Comparison of ENCODE assay signal across 1 cellular context in the genomic region with DNA sequence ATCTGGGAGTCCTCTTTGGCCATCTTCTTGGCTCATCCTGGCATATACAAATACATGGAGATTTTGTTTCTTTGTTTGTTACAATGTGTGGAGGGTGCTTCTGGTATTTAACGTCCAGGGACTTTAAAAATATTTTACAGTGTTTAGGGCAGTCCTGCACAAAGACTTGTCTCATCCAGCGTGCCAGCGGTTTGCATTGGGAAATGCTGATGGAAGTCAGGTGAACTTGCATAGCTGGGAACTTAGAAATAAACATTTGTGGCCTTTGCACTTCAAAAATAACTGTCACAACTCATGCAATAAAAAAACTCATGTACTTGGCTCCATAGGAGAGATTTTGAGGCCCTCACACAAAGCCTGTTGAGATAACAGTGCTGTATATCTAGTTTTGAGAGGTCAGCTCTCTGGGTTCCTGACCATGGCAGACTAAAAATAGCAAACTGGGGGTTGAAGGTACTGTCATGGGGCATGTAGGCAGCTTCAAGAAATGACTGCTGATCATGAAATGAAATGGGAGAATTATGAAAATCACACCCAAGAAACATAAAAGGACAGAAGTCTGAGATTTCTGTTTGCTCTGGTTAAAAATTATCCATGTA.
TF ChIP-seq lines count a peak whose summit lies in the region.

No MANE protein-coding gene starts in this region.

TF ChIP-seq in GM12878, 131 proteins besides CTCF, POLR2A, EP300 and RAD21 (continued from another document):
- TF ChIP-seq, protein P1, sequence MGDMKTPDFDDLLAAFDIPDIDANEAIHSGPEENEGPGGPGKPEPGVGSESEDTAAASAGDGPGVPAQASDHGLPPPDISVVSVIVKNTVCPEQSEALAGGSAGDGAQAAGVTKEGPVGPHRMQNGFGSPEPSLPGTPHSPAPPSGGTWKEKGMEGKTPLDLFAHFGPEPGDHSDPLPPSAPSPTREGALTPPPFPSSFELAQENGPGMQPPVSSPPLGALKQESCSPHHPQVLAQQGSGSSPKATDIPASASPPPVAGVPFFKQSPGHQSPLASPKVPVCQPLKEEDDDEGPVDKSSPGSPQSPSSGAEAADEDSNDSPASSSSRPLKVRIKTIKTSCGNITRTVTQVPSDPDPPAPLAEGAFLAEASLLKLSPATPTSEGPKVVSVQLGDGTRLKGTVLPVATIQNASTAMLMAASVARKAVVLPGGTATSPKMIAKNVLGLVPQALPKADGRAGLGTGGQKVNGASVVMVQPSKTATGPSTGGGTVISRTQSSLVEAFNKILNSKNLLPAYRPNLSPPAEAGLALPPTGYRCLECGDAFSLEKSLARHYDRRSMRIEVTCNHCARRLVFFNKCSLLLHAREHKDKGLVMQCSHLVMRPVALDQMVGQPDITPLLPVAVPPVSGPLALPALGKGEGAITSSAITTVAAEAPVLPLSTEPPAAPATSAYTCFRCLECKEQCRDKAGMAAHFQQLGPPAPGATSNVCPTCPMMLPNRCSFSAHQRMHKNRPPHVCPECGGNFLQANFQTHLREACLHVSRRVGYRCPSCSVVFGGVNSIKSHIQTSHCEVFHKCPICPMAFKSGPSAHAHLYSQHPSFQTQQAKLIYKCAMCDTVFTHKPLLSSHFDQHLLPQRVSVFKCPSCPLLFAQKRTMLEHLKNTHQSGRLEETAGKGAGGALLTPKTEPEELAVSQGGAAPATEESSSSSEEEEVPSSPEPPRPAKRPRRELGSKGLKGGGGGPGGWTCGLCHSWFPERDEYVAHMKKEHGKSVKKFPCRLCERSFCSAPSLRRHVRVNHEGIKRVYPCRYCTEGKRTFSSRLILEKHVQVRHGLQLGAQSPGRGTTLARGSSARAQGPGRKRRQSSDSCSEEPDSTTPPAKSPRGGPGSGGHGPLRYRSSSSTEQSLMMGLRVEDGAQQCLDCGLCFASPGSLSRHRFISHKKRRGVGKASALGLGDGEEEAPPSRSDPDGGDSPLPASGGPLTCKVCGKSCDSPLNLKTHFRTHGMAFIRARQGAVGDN (IDR thresholded peaks at IDR 0.05), result no peak
- TF ChIP-seq PML (IDR thresholded peaks at IDR 0.05; ENCODE audit: low read length), result no peak
- no peak for TF ChIP-seq NFXL1 (IDR thresholded peaks at IDR 0.05; ENCODE audit: borderline replicate concordance)
- TF ChIP-seq, protein P2, sequence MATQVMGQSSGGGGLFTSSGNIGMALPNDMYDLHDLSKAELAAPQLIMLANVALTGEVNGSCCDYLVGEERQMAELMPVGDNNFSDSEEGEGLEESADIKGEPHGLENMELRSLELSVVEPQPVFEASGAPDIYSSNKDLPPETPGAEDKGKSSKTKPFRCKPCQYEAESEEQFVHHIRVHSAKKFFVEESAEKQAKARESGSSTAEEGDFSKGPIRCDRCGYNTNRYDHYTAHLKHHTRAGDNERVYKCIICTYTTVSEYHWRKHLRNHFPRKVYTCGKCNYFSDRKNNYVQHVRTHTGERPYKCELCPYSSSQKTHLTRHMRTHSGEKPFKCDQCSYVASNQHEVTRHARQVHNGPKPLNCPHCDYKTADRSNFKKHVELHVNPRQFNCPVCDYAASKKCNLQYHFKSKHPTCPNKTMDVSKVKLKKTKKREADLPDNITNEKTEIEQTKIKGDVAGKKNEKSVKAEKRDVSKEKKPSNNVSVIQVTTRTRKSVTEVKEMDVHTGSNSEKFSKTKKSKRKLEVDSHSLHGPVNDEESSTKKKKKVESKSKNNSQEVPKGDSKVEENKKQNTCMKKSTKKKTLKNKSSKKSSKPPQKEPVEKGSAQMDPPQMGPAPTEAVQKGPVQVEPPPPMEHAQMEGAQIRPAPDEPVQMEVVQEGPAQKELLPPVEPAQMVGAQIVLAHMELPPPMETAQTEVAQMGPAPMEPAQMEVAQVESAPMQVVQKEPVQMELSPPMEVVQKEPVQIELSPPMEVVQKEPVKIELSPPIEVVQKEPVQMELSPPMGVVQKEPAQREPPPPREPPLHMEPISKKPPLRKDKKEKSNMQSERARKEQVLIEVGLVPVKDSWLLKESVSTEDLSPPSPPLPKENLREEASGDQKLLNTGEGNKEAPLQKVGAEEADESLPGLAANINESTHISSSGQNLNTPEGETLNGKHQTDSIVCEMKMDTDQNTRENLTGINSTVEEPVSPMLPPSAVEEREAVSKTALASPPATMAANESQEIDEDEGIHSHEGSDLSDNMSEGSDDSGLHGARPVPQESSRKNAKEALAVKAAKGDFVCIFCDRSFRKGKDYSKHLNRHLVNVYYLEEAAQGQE (IDR thresholded peaks at IDR 0.05; ENCODE audit: low read depth, low read length), result no peak
- no peak for TF ChIP-seq RCOR1 (conservative IDR thresholded peaks at IDR 0.05; ENCODE audit: low read depth, low read length)
- no peak for TF ChIP-seq HDGF (IDR thresholded peaks at IDR 0.05)
- no peak for TF ChIP-seq MLLT1 (IDR thresholded peaks at IDR 0.05)
- no peak for TF ChIP-seq POLR2AphosphoS2 (IDR thresholded peaks at IDR 0.05; ENCODE audit: low read depth, low read length)
- TF ChIP-seq, protein P3, sequence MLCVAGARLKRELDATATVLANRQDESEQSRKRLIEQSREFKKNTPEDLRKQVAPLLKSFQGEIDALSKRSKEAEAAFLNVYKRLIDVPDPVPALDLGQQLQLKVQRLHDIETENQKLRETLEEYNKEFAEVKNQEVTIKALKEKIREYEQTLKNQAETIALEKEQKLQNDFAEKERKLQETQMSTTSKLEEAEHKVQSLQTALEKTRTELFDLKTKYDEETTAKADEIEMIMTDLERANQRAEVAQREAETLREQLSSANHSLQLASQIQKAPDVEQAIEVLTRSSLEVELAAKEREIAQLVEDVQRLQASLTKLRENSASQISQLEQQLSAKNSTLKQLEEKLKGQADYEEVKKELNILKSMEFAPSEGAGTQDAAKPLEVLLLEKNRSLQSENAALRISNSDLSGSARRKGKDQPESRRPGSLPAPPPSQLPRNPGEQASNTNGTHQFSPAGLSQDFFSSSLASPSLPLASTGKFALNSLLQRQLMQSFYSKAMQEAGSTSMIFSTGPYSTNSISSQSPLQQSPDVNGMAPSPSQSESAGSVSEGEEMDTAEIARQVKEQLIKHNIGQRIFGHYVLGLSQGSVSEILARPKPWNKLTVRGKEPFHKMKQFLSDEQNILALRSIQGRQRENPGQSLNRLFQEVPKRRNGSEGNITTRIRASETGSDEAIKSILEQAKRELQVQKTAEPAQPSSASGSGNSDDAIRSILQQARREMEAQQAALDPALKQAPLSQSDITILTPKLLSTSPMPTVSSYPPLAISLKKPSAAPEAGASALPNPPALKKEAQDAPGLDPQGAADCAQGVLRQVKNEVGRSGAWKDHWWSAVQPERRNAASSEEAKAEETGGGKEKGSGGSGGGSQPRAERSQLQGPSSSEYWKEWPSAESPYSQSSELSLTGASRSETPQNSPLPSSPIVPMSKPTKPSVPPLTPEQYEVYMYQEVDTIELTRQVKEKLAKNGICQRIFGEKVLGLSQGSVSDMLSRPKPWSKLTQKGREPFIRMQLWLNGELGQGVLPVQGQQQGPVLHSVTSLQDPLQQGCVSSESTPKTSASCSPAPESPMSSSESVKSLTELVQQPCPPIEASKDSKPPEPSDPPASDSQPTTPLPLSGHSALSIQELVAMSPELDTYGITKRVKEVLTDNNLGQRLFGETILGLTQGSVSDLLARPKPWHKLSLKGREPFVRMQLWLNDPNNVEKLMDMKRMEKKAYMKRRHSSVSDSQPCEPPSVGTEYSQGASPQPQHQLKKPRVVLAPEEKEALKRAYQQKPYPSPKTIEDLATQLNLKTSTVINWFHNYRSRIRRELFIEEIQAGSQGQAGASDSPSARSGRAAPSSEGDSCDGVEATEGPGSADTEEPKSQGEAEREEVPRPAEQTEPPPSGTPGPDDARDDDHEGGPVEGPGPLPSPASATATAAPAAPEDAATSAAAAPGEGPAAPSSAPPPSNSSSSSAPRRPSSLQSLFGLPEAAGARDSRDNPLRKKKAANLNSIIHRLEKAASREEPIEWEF (IDR thresholded peaks at IDR 0.05; ENCODE audit: insufficient replicate concordance, low read depth, low read length), result no peak
- no peak for TF ChIP-seq TCF7 (IDR thresholded peaks at IDR 0.05; ENCODE audit: borderline replicate concordance)
